11 cellular contexts compared by ENCODE assay signal in the genomic region with DNA sequence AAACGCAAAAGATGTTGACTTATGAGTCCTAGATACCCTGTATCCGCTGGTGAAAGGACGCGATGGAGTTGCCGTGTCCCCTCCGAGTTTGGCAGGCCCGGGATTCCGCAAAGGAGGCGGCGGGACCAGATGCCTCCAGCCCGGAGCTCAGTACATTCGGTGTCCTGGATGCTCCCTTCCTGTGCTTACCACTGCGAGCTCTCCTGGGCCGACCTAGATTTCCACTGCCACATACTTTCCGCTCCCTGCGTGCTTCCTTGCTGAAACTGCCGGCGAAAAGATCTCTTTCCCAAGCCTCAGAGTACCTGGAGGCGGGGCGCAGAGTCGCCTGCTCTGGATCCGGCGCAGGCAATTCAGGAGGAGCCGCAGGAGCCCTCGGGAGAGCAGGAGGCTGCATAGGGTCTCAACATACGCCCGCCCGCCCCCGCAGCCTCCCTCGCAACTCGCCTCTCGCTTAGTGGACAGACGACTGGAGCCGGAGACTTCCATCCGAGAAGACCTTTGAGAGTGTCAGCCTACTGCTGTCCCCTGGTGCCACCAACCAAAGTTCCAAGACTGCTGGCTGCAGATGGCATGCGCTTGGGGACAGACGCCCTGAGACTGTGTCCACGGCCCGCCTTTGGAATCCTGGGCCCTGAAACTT. TPM values are rescaled to one million over a fixed set of nuclear protein-coding genes. Genes with fewer than 3 reads are reported as not detected.
DNase-seq lines count a peak whose midpoint lies in the region; ATAC-seq, FAIRE-seq and TF ChIP-seq lines count a peak whose summit lies in the region.
"Had no signal": no experiment of that assay in that cellular context is flagged by ENCODE, and none has a peak within 500 bp of the region (broad histone marks: within the 10 kb centered on the region; RNA-seq: fewer than 3 reads in every experiment).

No MANE protein-coding gene starts in this region.

- peak overlapping the region; percentile 95 for H2AFZ ChIP-seq in smooth muscle cell (ENCODE audit: low read depth)

- H3K9me3 ChIP-seq in iPS-18c (ENCODE audit: control insufficient read depth, insufficient read depth, low read length) (no peaks in the 10 kb centered on the region), smooth muscle cell (replicated peaks; ENCODE audit: low read depth) (no peaks in the 10 kb centered on the region)

- TF ChIP-seq CTCF in astrocyte of the spinal cord (IDR thresholded peaks at IDR 0.05; ENCODE audit: low read depth, low read length) (no peak), smooth muscle cell (IDR thresholded peaks at IDR 0.05; ENCODE audit: borderline replicate concordance, insufficient read depth, poor library complexity, severe bottlenecking) (no peak)

- in situ Hi-C loops in astrocyte of the spinal cord (cut with HindIII; ENCODE audit: low sequenced_read_pairs), result no loop called here

- DNase-seq in HT-29 (ENCODE audit: low spot score) (peak; percentile 91), astrocyte of the spinal cord (ENCODE audit: low read depth, low spot score) (peak; percentile 56), smooth muscle cell (lab: John Stamatoyannopoulos, UW; ENCODE audit: unreplicated experiment) (peak; percentile 8), GM12891 (ENCODE audit: insufficient read length, low spot score) (no peak)
- DNase-seq in activated CD8-positive, alpha-beta memory T cell treated with anti-CD3 and anti-CD28 coated beads, Interleukin-2, amount 10 ng/mL, durations not matched to agents 7 days and 5 days, result no peak
- DNase-seq: activated naive CD4-positive, alpha-beta T cell treated with Interleukin-2 at 50 U/mL for 16 hours; NCI-H1930; stimulated activated CD4-positive, alpha-beta T cell treated with anti-CD3 and anti-CD28 coated beads, Interleukin-2, amount 100 ng/mL, for 48 hours had no signal

- H3K4me3 ChIP-seq in astrocyte of the spinal cord (ENCODE audit: low read depth, low read length), result peak overlapping the region; percentile 42
- H3K4me3 ChIP-seq in iPS-18c (ENCODE audit: insufficient read depth, low read depth, low read length), result peak overlapping the region; percentile 51
- H3K4me3 ChIP-seq in smooth muscle cell, result peak overlapping the region; percentile 50

- ATAC-seq in GM21367 (IDR thresholded peaks at IDR 0.05; ENCODE audit: unreplicated experiment) (no peak), GM18909 (IDR thresholded peaks at IDR 0.05; ENCODE audit: poor library complexity, unreplicated experiment) (no peak)
- ATAC-seq in activated CD8-positive, alpha-beta memory T cell treated with anti-CD3 and anti-CD28 coated beads, Interleukin-2, amount 10 ng/mL, durations not matched to agents 7 days and 5 days, result no peak

- no peaks in the 10 kb centered on the region for H3K79me2 ChIP-seq in smooth muscle cell (ENCODE audit: low read depth)

- H3K9me3 Mint-ChIP-seq in activated CD8-positive, alpha-beta memory T cell treated with anti-CD3 and anti-CD28 coated beads, Interleukin-2, amount 10 ng/mL, durations not matched to agents 7 days and 5 days (ENCODE audit: low read depth), result no peaks in the 10 kb centered on the region

- H3K27ac ChIP-seq in smooth muscle cell (ENCODE audit: low read depth), result no peak overlapping the region

- H3K4me2 ChIP-seq in smooth muscle cell, result peak overlapping the region; percentile 89

- no peak overlapping the region for H3K4me3 Mint-ChIP-seq in activated CD8-positive, alpha-beta memory T cell treated with anti-CD3 and anti-CD28 coated beads, Interleukin-2, amount 10 ng/mL, durations not matched to agents 7 days and 5 days

- H3K27me3 Mint-ChIP-seq in activated CD8-positive, alpha-beta memory T cell treated with anti-CD3 and anti-CD28 coated beads, Interleukin-2, amount 10 ng/mL, durations not matched to agents 7 days and 5 days, result no peaks in the 10 kb centered on the region

- H3K36me3 ChIP-seq in smooth muscle cell (ENCODE audit: low read depth), result no peaks in the 10 kb centered on the region

- H3K36me3 Mint-ChIP-seq in activated CD8-positive, alpha-beta memory T cell treated with anti-CD3 and anti-CD28 coated beads, Interleukin-2, amount 10 ng/mL, durations not matched to agents 7 days and 5 days, result peaks cover 2% of the 10 kb centered on the region

- FAIRE-seq in GM12891 (lab: Jason Lieb, UNC), result no peak

- 4% methylated on average over 39 of the region's 39 CpGs for WGBS in smooth muscle cell (ENCODE audit: low lambda C conversion rate)

- CTCF ChIA-PET in activated CD8-positive, alpha-beta memory T cell treated with anti-CD3 and anti-CD28 coated beads, Interleukin-2, amount 10 ng/mL, durations not matched to agents 7 days and 5 days (lab: Charles Lee), result no interaction called here

- H3K27me3 ChIP-seq in smooth muscle cell (ENCODE audit: low read depth), result no peaks in the 10 kb centered on the region

- TF ChIP-seq POLR2A in GM12891 (IDR thresholded peaks at IDR 0.05; ENCODE audit: low read depth, low read length), result no peak

- peaks cover 11% of the 10 kb centered on the region for H3F3A ChIP-seq in smooth muscle cell (ENCODE audit: low read depth)

- no peak overlapping the region for H3K27ac Mint-ChIP-seq in activated CD8-positive, alpha-beta memory T cell treated with anti-CD3 and anti-CD28 coated beads, Interleukin-2, amount 10 ng/mL, durations not matched to agents 7 days and 5 days

- H3K4me1 Mint-ChIP-seq in activated CD8-positive, alpha-beta memory T cell treated with anti-CD3 and anti-CD28 coated beads, Interleukin-2, amount 10 ng/mL, durations not matched to agents 7 days and 5 days, result peaks cover 8% of the 10 kb centered on the region

- H3K4me1 ChIP-seq in smooth muscle cell (ENCODE audit: low read depth), result peaks cover 6% of the 10 kb centered on the region

- no peak overlapping the region for H3K9ac ChIP-seq in smooth muscle cell (ENCODE audit: low read depth)

- H4K20me1 ChIP-seq in smooth muscle cell (ENCODE audit: low read depth), result no peaks in the 10 kb centered on the region

TF ChIP-seq in GM12891, 5 proteins besides CTCF, POLR2A, EP300 and RAD21:
- no peak for TF ChIP-seq PAX5 (IDR thresholded peaks at IDR 0.05; ENCODE audit: insufficient read depth, low read length, severe bottlenecking)
- no peak for TF ChIP-seq POU2F2 (IDR thresholded peaks at IDR 0.05; ENCODE audit: low read depth, low read length)
- TF ChIP-seq TAF1 (IDR thresholded peaks at IDR 0.05; ENCODE audit: low read depth, low read length), result no peak

RNA-seq across cellular contexts. Expression of a gene that starts 39.8 kb away (rescaled TPM):
- 21.1 and 22.7 TPM in 2 replicates for total RNA-seq in HT-29 (2014; rRNA removed; shearing (Covaris generic))
- 0.40 and 1.5 TPM in 2 replicates for total RNA-seq in smooth muscle cell
- polyA plus RNA-seq in smooth muscle cell, result 0.83 TPM in 1 of 2 replicates, not detected in the other
- 2.3 TPM for polyA plus RNA-seq in GM12891 (2012; ENCODE audit: low read depth, missing spikeins)
- 10 to 100 TPM; 14.5 to 32.0 TPM for total RNA-seq in activated CD8-positive, alpha-beta memory T cell treated with anti-CD3 and anti-CD28 coated beads, Interleukin-2, amount 10 ng/mL, durations not matched to agents 7 days and 5 days

Comparison
In these comparisons a context has a peak if more than half of its experiments do, and no peak if none do; other contexts are left out.
1. DNase-seq: peak in HT-29 (single experiment), astrocyte of the spinal cord (single experiment) and smooth muscle cell (single experiment); none in GM12891 (single experiment) and activated CD8-positive, alpha-beta memory T cell treated with anti-CD3 and anti-CD28 coated beads, Interleukin-2, amount 10 ng/mL, durations not matched to agents 7 days and 5 days (single experiment).
2. Peak in every context shown above with its lines, with median percentiles within 50 percentile points of each other: H3K4me3 ChIP-seq.